16 cellular contexts compared by ENCODE assay signal in genomic region chr10:124675261-124675660, GRCh38.
A peak's percentile ranks its signal among the peaks of the same experiment; 100 is the strongest.
DNase-seq lines count a peak whose midpoint lies in the region; ATAC-seq and TF ChIP-seq lines count a peak whose summit lies in the region.
"Had no signal": no experiment of that assay in that cellular context is flagged by ENCODE, and none has a peak within 500 bp of the region (broad histone marks: within the 10 kb centered on the region; RNA-seq: fewer than 3 reads in every experiment).

No MANE protein-coding gene starts in this region.

- peaks cover 81 to 100% (median 97%) of the 10 kb centered on the region in 4 donors for H3K4me1 Mint-ChIP-seq in CD4-positive, alpha-beta memory T cell
- H3K4me1 Mint-ChIP-seq in WTC11 (peaks cover 15% of the 10 kb centered on the region), immature natural killer cell (peaks cover 100% of the 10 kb centered on the region in 2 donors)

- H3K27me3 ChIP-seq in CD4-positive, alpha-beta memory T cell (ENCODE audit: insufficient read depth, low read length) = no peaks in the 10 kb centered on the region
- H3K27me3 ChIP-seq in gastrocnemius medialis = no peaks in the 10 kb centered on the region
- H3K27me3 ChIP-seq: ascending aorta had no signal

- no peak overlapping the region for H3K4me3 ChIP-seq in CD4-positive, alpha-beta memory T cell (ENCODE audit: low read length in 2 of 2)
- H3K4me3 ChIP-seq in gastrocnemius medialis = no peak overlapping the region
- H3K4me3 ChIP-seq: ascending aorta had no signal

- no peaks in the 10 kb centered on the region for H3K27me3 Mint-ChIP-seq in CD4-positive, alpha-beta memory T cell
- H3K27me3 Mint-ChIP-seq in WTC11 (ENCODE audit: low read depth) (no peaks in the 10 kb centered on the region), immature natural killer cell (ENCODE audit: low read depth in 3 of 3) (peaks cover 14 to 26% (median 23%) of the 10 kb centered on the region in 3 donors)

- no peaks in the 10 kb centered on the region for H3K9me3 ChIP-seq in CD4-positive, alpha-beta memory T cell (ENCODE audit: control insufficient read depth in 1 of 2, low read length in 2 of 2)
- H3K9me3 ChIP-seq in gastrocnemius medialis = no peaks in the 10 kb centered on the region
- H3K9me3 ChIP-seq: ascending aorta had no signal

- H3K36me3 ChIP-seq in CD4-positive, alpha-beta memory T cell (ENCODE audit: insufficient read depth, low read length) = peaks cover 3% of the 10 kb centered on the region
- peaks cover 0 to 2% of the 10 kb centered on the region in 2 donors for H3K36me3 ChIP-seq in gastrocnemius medialis

- ATAC-seq in WTC11 (no peak), gastrocnemius medialis (peak in 1 of 2 donors; percentile 9), GM19452 (IDR thresholded peaks at IDR 0.05; ENCODE audit: unreplicated experiment) (no peak), HG03378 (IDR thresholded peaks at IDR 0.05; ENCODE audit: unreplicated experiment) (no peak), HG02642 (IDR thresholded peaks at IDR 0.05; ENCODE audit: poor library complexity, unreplicated experiment) (no peak)

- H3K9me3 Mint-ChIP-seq in CD4-positive, alpha-beta memory T cell = no peaks in the 10 kb centered on the region
- H3K9me3 Mint-ChIP-seq in WTC11 = no peaks in the 10 kb centered on the region
- no peaks in the 10 kb centered on the region for H3K9me3 Mint-ChIP-seq in immature natural killer cell

- H3K4me3 Mint-ChIP-seq in CD4-positive, alpha-beta memory T cell = peak overlapping the region in 6 of 8 donors; percentile 22 to 77 (median 64)
- H3K4me3 Mint-ChIP-seq in WTC11 = no peak overlapping the region
- H3K4me3 Mint-ChIP-seq in immature natural killer cell = peak overlapping the region in 4 of 5 donors; percentile 36 to 81 (median 62)

- peak overlapping the region; percentile 20 to 97 (median 92) for H3K27ac Mint-ChIP-seq in CD4-positive, alpha-beta memory T cell
- H3K27ac Mint-ChIP-seq in WTC11 (peak overlapping the region; percentile 75), immature natural killer cell (peak overlapping the region; percentile 96 to 99 (median 98))

- POLR2A ChIA-PET in CD4-positive, alpha-beta memory T cell (lab: Charles Lee; ENCODE audit: partially characterized antibody) = interaction anchor here (0.9 to 25.7 kb wide), 12 partner anchors 10 to 65 kb away, joined by 3 to 439 read pairs (median 8); no protein-coding TSS in a partner anchor
- POLR2A ChIA-PET in WTC11 (lab: Charles Lee) = no interaction called here

- no peak for TF ChIP-seq CTCF in WTC11 (IDR thresholded peaks at IDR 0.05)
- TF ChIP-seq CTCF in gastrocnemius medialis (IDR thresholded peaks at IDR 0.05 in 4 of 5, conservative IDR thresholded peaks at IDR 0.05 in 1 of 5) = no peak

- DNase-seq in CD4-positive, alpha-beta memory T cell = no peak
- no peak for DNase-seq in WTC11 (ENCODE audit: low spot score)
- no peak for DNase-seq in immature natural killer cell
- no peak for DNase-seq in gastrocnemius medialis
- no peak for DNase-seq in AG08396 (ENCODE audit: low spot score)
- DNase-seq: activated CD4-positive, CD25-positive, alpha-beta regulatory T cell treated with anti-CD3 and anti-CD28 coated beads, Interleukin-2, amount 50 U/mL, for 72 hours; activated T-cell treated with anti-CD3 and anti-CD28 coated beads, Interleukin-2, amount 50 U/mL, for 1 hour; GF-D8; NCI-H1105; NCI-H446 treated with DMSO at 0.1 percent for 48 hours; OCI-M1; SW 1271 had no signal

- peaks cover 16 to 50% of the 10 kb centered on the region in 2 donors for H3K36me3 Mint-ChIP-seq in CD4-positive, alpha-beta memory T cell
- H3K36me3 Mint-ChIP-seq in WTC11 (peaks cover 9% of the 10 kb centered on the region; the same call in 1 of the 2 replicates), immature natural killer cell (peaks cover 12 to 21% (median 12%) of the 10 kb centered on the region in 3 donors)

- intact Hi-C loops in CD4-positive, alpha-beta memory T cell (cut with micrococcal nuclease) = no loop called here
- intact Hi-C loops in gastrocnemius medialis (cut with DNase I; ENCODE audit: low total_unique reads) = no loop called here

- H3K4me1 ChIP-seq in CD4-positive, alpha-beta memory T cell (ENCODE audit: insufficient read depth, low read length) = peaks cover 100% of the 10 kb centered on the region
- H3K4me1 ChIP-seq in gastrocnemius medialis = peaks cover 97 to 98% of the 10 kb centered on the region in 2 donors

- CTCF ChIA-PET in CD4-positive, alpha-beta memory T cell (lab: Charles Lee; ENCODE audit: partially characterized antibody) = interaction anchor here (1.3 to 10.1 kb wide), 6 partner anchors 13 to 135 kb away, joined by 3 to 87 read pairs (median 17); no protein-coding TSS in a partner anchor
- CTCF ChIA-PET in WTC11 (lab: Charles Lee) = interaction anchor here (1.1 kb wide), 1 partner anchor 66 kb away, joined by 6 read pairs; no protein-coding TSS in a partner anchor

- in situ Hi-C loops in gastrocnemius medialis (cut with MboI; ENCODE audit: low sequenced_read_pairs in 4 of 4) = no loop called here

- TF ChIP-seq POLR2A in gastrocnemius medialis (IDR thresholded peaks at IDR 0.05) = no peak

- no peak overlapping the region for H3K27ac ChIP-seq in CD4-positive, alpha-beta memory T cell (ENCODE audit: low read depth, low read length)
- H3K27ac ChIP-seq in gastrocnemius medialis = peak overlapping the region; percentile 63 to 97 (median 76)
- H3K27ac ChIP-seq: ascending aorta had no signal

TF ChIP-seq in WTC11, 78 proteins besides CTCF, POLR2A, EP300 and RAD21 (continues in another document):
- no peak for TF ChIP-seq NR2C2 (CRISPR knock-in tag; IDR thresholded peaks at IDR 0.05)
- no peak for TF ChIP-seq TCF7 (CRISPR knock-in tag; IDR thresholded peaks at IDR 0.05; ENCODE audit: low read depth)
- no peak for TF ChIP-seq JUN (CRISPR knock-in tag; IDR thresholded peaks at IDR 0.05)
- TF ChIP-seq, protein P1, sequence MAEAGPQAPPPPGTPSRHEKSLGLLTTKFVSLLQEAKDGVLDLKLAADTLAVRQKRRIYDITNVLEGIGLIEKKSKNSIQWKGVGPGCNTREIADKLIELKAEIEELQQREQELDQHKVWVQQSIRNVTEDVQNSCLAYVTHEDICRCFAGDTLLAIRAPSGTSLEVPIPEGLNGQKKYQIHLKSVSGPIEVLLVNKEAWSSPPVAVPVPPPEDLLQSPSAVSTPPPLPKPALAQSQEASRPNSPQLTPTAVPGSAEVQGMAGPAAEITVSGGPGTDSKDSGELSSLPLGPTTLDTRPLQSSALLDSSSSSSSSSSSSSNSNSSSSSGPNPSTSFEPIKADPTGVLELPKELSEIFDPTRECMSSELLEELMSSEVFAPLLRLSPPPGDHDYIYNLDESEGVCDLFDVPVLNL (CRISPR knock-in tag; IDR thresholded peaks at IDR 0.05; ENCODE audit: borderline replicate concordance, low read depth) = no peak
- TF ChIP-seq, protein P2, sequence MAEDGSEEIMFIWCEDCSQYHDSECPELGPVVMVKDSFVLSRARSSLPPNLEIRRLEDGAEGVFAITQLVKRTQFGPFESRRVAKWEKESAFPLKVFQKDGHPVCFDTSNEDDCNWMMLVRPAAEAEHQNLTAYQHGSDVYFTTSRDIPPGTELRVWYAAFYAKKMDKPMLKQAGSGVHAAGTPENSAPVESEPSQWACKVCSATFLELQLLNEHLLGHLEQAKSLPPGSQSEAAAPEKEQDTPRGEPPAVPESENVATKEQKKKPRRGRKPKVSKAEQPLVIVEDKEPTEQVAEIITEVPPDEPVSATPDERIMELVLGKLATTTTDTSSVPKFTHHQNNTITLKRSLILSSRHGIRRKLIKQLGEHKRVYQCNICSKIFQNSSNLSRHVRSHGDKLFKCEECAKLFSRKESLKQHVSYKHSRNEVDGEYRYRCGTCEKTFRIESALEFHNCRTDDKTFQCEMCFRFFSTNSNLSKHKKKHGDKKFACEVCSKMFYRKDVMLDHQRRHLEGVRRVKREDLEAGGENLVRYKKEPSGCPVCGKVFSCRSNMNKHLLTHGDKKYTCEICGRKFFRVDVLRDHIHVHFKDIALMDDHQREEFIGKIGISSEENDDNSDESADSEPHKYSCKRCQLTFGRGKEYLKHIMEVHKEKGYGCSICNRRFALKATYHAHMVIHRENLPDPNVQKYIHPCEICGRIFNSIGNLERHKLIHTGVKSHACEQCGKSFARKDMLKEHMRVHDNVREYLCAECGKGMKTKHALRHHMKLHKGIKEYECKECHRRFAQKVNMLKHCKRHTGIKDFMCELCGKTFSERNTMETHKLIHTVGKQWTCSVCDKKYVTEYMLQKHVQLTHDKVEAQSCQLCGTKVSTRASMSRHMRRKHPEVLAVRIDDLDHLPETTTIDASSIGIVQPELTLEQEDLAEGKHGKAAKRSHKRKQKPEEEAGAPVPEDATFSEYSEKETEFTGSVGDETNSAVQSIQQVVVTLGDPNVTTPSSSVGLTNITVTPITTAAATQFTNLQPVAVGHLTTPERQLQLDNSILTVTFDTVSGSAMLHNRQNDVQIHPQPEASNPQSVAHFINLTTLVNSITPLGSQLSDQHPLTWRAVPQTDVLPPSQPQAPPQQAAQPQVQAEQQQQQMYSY (CRISPR knock-in tag; IDR thresholded peaks at IDR 0.05) = no peak
- no peak for TF ChIP-seq MXD4 (CRISPR knock-in tag; IDR thresholded peaks at IDR 0.05; ENCODE audit: borderline replicate concordance)
- no peak for TF ChIP-seq CREM (CRISPR knock-in tag; IDR thresholded peaks at IDR 0.05)
- no peak for TF ChIP-seq ZNF416 (CRISPR knock-in tag; IDR thresholded peaks at IDR 0.05)
- TF ChIP-seq, protein P3, sequence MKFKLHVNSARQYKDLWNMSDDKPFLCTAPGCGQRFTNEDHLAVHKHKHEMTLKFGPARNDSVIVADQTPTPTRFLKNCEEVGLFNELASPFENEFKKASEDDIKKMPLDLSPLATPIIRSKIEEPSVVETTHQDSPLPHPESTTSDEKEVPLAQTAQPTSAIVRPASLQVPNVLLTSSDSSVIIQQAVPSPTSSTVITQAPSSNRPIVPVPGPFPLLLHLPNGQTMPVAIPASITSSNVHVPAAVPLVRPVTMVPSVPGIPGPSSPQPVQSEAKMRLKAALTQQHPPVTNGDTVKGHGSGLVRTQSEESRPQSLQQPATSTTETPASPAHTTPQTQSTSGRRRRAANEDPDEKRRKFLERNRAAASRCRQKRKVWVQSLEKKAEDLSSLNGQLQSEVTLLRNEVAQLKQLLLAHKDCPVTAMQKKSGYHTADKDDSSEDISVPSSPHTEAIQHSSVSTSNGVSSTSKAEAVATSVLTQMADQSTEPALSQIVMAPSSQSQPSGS (CRISPR knock-in tag; IDR thresholded peaks at IDR 0.05; ENCODE audit: borderline replicate concordance, low read depth) = no peak
- TF ChIP-seq IRF1 (CRISPR knock-in tag; IDR thresholded peaks at IDR 0.05) = no peak
